In the genomic region with DNA sequence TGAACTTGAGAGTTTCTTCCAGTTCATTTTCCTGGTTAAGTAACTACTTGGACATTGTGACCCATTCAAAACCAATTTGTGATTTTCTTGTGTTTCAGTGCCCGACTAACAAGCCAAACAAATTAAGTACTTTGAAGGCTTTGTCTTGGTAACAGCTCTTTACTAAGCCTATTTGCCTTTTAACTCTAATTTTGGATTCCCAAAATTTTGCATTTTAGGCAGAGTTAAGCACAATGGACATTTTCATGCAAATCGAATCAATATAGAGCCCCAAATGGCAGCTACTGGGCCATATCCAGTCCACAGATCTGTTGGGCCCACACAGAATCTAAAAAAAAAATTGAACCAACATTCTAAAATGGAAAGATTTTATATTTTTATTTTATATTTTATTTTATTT, we compare ENCODE assay signal across 20 cellular contexts. TPM values are rescaled to one million over a fixed set of nuclear protein-coding genes. Genes with fewer than 3 reads are reported as not detected.
DNase-seq lines count a peak whose midpoint lies in the region; ATAC-seq and TF ChIP-seq lines count a peak whose summit lies in the region.
"Had no signal": no experiment of that assay in that cellular context is flagged by ENCODE, and none has a peak within 500 bp of the region (broad histone marks: within the 10 kb centered on the region; RNA-seq: fewer than 3 reads in every experiment).

No MANE protein-coding gene starts in this region.

- H4K20me1 ChIP-seq in DND-41 (ENCODE audit: insufficient read depth, low read length) = no peaks in the 10 kb centered on the region
- no peaks in the 10 kb centered on the region for H4K20me1 ChIP-seq in SU-DHL-6 (ENCODE audit: low read depth, low read length)

- no peak overlapping the region; a peak in 1 of 4 replicates for H3K4me3 ChIP-seq in DND-41 (ENCODE audit: low read depth in 1 of 2, low read length in 2 of 2)
- H3K4me3 ChIP-seq in SU-DHL-6 (ENCODE audit: insufficient read depth, low read length, poor library complexity, severe bottlenecking) = peak overlapping the region; percentile 34
- no peak overlapping the region for H3K4me3 ChIP-seq in neuronal stem cell (ENCODE audit: low read length in 2 of 2)
- H3K4me3 ChIP-seq in left ventricle myocardium inferior = no peak overlapping the region
- H3K4me3 ChIP-seq: K562, PC-9, SJCRH30 had no signal

- TF ChIP-seq CTCF in activated CD8-positive, alpha-beta T cell treated with anti-CD3 and anti-CD28 coated beads for 36 hours (IDR thresholded peaks at IDR 0.05) = no peak
- TF ChIP-seq CTCF in DND-41 (IDR thresholded peaks at IDR 0.05; ENCODE audit: borderline replicate concordance, extremely low read depth, low read length, poor library complexity, severe bottlenecking) (no peak), SU-DHL-6 (IDR thresholded peaks at IDR 0.05; ENCODE audit: insufficient read depth, low read length, poor library complexity, severe bottlenecking) (no peak), left ventricle myocardium inferior (IDR thresholded peaks at IDR 0.05; ENCODE audit: borderline replicate concordance) (no peak)

- no peaks in the 10 kb centered on the region for H3K9me2 ChIP-seq in SU-DHL-6 (replicated peaks; ENCODE audit: insufficient read depth, low read length)

- intact Hi-C loops in activated CD8-positive, alpha-beta T cell treated with anti-CD3 and anti-CD28 coated beads for 36 hours (cut with micrococcal nuclease) = loop anchor here (2.0 kb wide), 1 partner anchor 23 kb away; no protein-coding TSS in a partner anchor
- intact Hi-C loops in left ventricle myocardium inferior (cut with micrococcal nuclease) = no loop called here

- H2AFZ ChIP-seq in DND-41 (ENCODE audit: low read depth, low read length) (no peak overlapping the region), SU-DHL-6 (ENCODE audit: low read depth, low read length, severe bottlenecking) (no peak overlapping the region), neuronal stem cell (ENCODE audit: low read length) (peak overlapping the region; percentile 17)
- H2AFZ ChIP-seq: PC-9 had no signal

- peak overlapping the region; percentile 25 for H3K27ac Mint-ChIP-seq in activated CD8-positive, alpha-beta T cell treated with anti-CD3 and anti-CD28 coated beads for 36 hours
- no peak overlapping the region for H3K27ac Mint-ChIP-seq in activated CD8-positive, alpha-beta T cell treated with anti-CD3 and anti-CD28 coated beads, Interleukin-2, amount 10 ng/mL, durations not matched to agents 7 days and 5 days
- H3K27ac Mint-ChIP-seq: HFFc6 had no signal

- peaks cover 87% of the 10 kb centered on the region for H3K4me1 Mint-ChIP-seq in activated CD8-positive, alpha-beta T cell treated with anti-CD3 and anti-CD28 coated beads for 36 hours (ENCODE audit: low read depth)
- peaks cover 85% of the 10 kb centered on the region for H3K4me1 Mint-ChIP-seq in activated CD8-positive, alpha-beta T cell treated with anti-CD3 and anti-CD28 coated beads, Interleukin-2, amount 10 ng/mL, durations not matched to agents 7 days and 5 days (ENCODE audit: low read depth)

- no peak overlapping the region for H4K8ac ChIP-seq in neuronal stem cell (ENCODE audit: low read depth, low read length)

- no peak overlapping the region for H3K4ac ChIP-seq in neuronal stem cell (ENCODE audit: low read length)

- peaks cover 85% of the 10 kb centered on the region for H3F3A ChIP-seq in SU-DHL-6 (ENCODE audit: insufficient read depth)

- H3K36me3 Mint-ChIP-seq in activated CD8-positive, alpha-beta T cell treated with anti-CD3 and anti-CD28 coated beads for 36 hours (ENCODE audit: low read depth) = peaks cover 18% of the 10 kb centered on the region
- H3K36me3 Mint-ChIP-seq in activated CD8-positive, alpha-beta T cell treated with anti-CD3 and anti-CD28 coated beads, Interleukin-2, amount 10 ng/mL, durations not matched to agents 7 days and 5 days (ENCODE audit: low read depth) = peaks cover 13% of the 10 kb centered on the region

- DNase-seq in activated CD8-positive, alpha-beta T cell treated with anti-CD3 and anti-CD28 coated beads for 36 hours = no peak
- no peak for DNase-seq in activated CD8-positive, alpha-beta T cell treated with anti-CD3 and anti-CD28 coated beads, Interleukin-2, amount 10 ng/mL, durations not matched to agents 7 days and 5 days
- no peak for DNase-seq in DND-41
- no peak for DNase-seq in neuronal stem cell (ENCODE audit: low spot score)
- DNase-seq in NCI-H69 (lab: John Stamatoyannopoulos, UW) = no peak
- no peak for DNase-seq in left ventricle myocardium inferior
- DNase-seq: 8988T, DMS79, H7, HFFc6, NCI-H1105 treated with DMSO at 0.1 percent for 48 hours, NCI-H1694, NCI-H748 treated with DMSO at 0.1 percent for 48 hours, PC-9, SJCRH30 had no signal

- H3K4me2 ChIP-seq in DND-41 (ENCODE audit: insufficient read depth, low read length) (peak overlapping the region; percentile 15; the same call in 1 of the 2 replicates), SU-DHL-6 (ENCODE audit: low read depth, low read length, poor library complexity, severe bottlenecking) (peak overlapping the region; percentile 53), neuronal stem cell (ENCODE audit: insufficient read depth, low read length, poor library complexity, severe bottlenecking) (no peak overlapping the region)
- H3K4me2 ChIP-seq: PC-9 had no signal

- no peak overlapping the region for H3K18ac ChIP-seq in neuronal stem cell (ENCODE audit: low read length)

- no peak overlapping the region for H4K91ac ChIP-seq in neuronal stem cell (ENCODE audit: low read depth, low read length, poor library complexity)

- H3K4me1 ChIP-seq in DND-41 (ENCODE audit: insufficient read depth, low read length) = peaks cover 96% of the 10 kb centered on the region
- H3K4me1 ChIP-seq in neuronal stem cell (ENCODE audit: control insufficient read depth in 2 of 2, insufficient read depth in 1 of 2, low read depth in 1 of 2, low read length in 2 of 2) = peaks cover 0 to 6% of the 10 kb centered on the region in 2 donors
- no peaks in the 10 kb centered on the region for H3K4me1 ChIP-seq in left ventricle myocardium inferior

- H3K23ac ChIP-seq in neuronal stem cell (ENCODE audit: low read depth, low read length, poor library complexity) = no peak overlapping the region

- H2BK15ac ChIP-seq in neuronal stem cell (ENCODE audit: low read length) = no peak overlapping the region

- no peaks in the 10 kb centered on the region for H3K79me1 ChIP-seq in neuronal stem cell (ENCODE audit: low read depth, low read length)

- H2BK12ac ChIP-seq in neuronal stem cell (ENCODE audit: low read length) = no peak overlapping the region

- H3K36me3 ChIP-seq in DND-41 (ENCODE audit: insufficient read depth, low read length) (no peaks in the 10 kb centered on the region), SU-DHL-6 (ENCODE audit: low read length) (no peaks in the 10 kb centered on the region), neuronal stem cell (replicated peaks in 1 of 2; ENCODE audit: control insufficient read depth in 2 of 2, insufficient read depth in 2 of 2, low read length in 2 of 2) (no peaks in the 10 kb centered on the region), left ventricle myocardium inferior (no peaks in the 10 kb centered on the region)
- H3K36me3 ChIP-seq: SJCRH30 had no signal

- no peak overlapping the region for H3K4me3 Mint-ChIP-seq in activated CD8-positive, alpha-beta T cell treated with anti-CD3 and anti-CD28 coated beads for 36 hours
- no peak overlapping the region for H3K4me3 Mint-ChIP-seq in activated CD8-positive, alpha-beta T cell treated with anti-CD3 and anti-CD28 coated beads, Interleukin-2, amount 10 ng/mL, durations not matched to agents 7 days and 5 days
- H3K4me3 Mint-ChIP-seq: HFFc6 had no signal

- H2BK5ac ChIP-seq in neuronal stem cell (ENCODE audit: low read length) = no peak overlapping the region

- WGBS in neuronal stem cell (ENCODE audit: extremely low coverage in 2 of 2, insufficient read length in 2 of 2, insufficient replicate concordance in 1 of 2), 2 donors = no CpG with 5 or more reads among the region's 2 CpGs

- no peaks in the 10 kb centered on the region for H3K27me3 Mint-ChIP-seq in activated CD8-positive, alpha-beta T cell treated with anti-CD3 and anti-CD28 coated beads for 36 hours
- H3K27me3 Mint-ChIP-seq in activated CD8-positive, alpha-beta T cell treated with anti-CD3 and anti-CD28 coated beads, Interleukin-2, amount 10 ng/mL, durations not matched to agents 7 days and 5 days (ENCODE audit: low read depth) = no peaks in the 10 kb centered on the region

- POLR2A ChIA-PET in activated CD8-positive, alpha-beta T cell treated with anti-CD3 and anti-CD28 coated beads for 36 hours (lab: Charles Lee) = interaction anchor here (0.7 to 18.4 kb wide), 9 partner anchors 19 to 369 kb away, joined by 3 to 326 read pairs (median 4); partner anchors contain the start of genes N4BP2 and RHOH
- POLR2A ChIA-PET in activated CD8-positive, alpha-beta T cell treated with anti-CD3 and anti-CD28 coated beads, Interleukin-2, amount 10 ng/mL, durations not matched to agents 7 days and 5 days (lab: Charles Lee) = interaction anchor here (0.6 to 9.8 kb wide), 3 partner anchors 77 to 107 kb away, joined by 3 to 155 read pairs (median 3); partner anchors contain the start of gene RHOH

- H3K79me2 ChIP-seq in DND-41 (ENCODE audit: insufficient read depth, low read length) (peaks cover 33% of the 10 kb centered on the region), SU-DHL-6 (ENCODE audit: insufficient read depth, low read length) (no peaks in the 10 kb centered on the region)

- no peak overlapping the region; the same call in 1 of the 2 replicates for H3K9ac ChIP-seq in DND-41 (ENCODE audit: low read depth, low read length)
- peak overlapping the region; percentile 22; the same call in 1 of the 2 replicates for H3K9ac ChIP-seq in SU-DHL-6 (ENCODE audit: low read length)
- no peak overlapping the region for H3K9ac ChIP-seq in neuronal stem cell (ENCODE audit: low read depth, low read length, poor library complexity)

- H3K27me3 ChIP-seq in DND-41 (ENCODE audit: insufficient read depth, low read length, poor library complexity) (no peaks in the 10 kb centered on the region), SU-DHL-6 (ENCODE audit: low read length) (no peaks in the 10 kb centered on the region), neuronal stem cell (ENCODE audit: control insufficient read depth in 3 of 3, insufficient read depth in 3 of 3, low read depth in 1 of 3, low read length in 3 of 3) (peaks cover 0 to 5% (median 0%) of the 10 kb centered on the region in 3 experiments), left ventricle myocardium inferior (ENCODE audit: low read depth) (peaks cover 45% of the 10 kb centered on the region)
- H3K27me3 ChIP-seq: SJCRH30 had no signal

- no peak for ATAC-seq in activated CD8-positive, alpha-beta T cell treated with anti-CD3 and anti-CD28 coated beads for 36 hours
- ATAC-seq in activated CD8-positive, alpha-beta T cell treated with anti-CD3 and anti-CD28 coated beads, Interleukin-2, amount 10 ng/mL, durations not matched to agents 7 days and 5 days = no peak
- no peak for ATAC-seq in DND-41 (ENCODE audit: insufficient read depth, low read depth)
- no peak for ATAC-seq in GM18858 (IDR thresholded peaks at IDR 0.05; ENCODE audit: unreplicated experiment)
- ATAC-seq: K562 had no signal

- H3K9me3 ChIP-seq in DND-41 (ENCODE audit: insufficient read depth, low read length, severe bottlenecking) = no peaks in the 10 kb centered on the region
- no peaks in the 10 kb centered on the region for H3K9me3 ChIP-seq in SU-DHL-6 (ENCODE audit: insufficient read depth, low read length)
- H3K9me3 ChIP-seq in neuronal stem cell (replicated peaks in 1 of 2; ENCODE audit: control insufficient read depth in 2 of 2, insufficient read depth in 1 of 2, low read depth in 1 of 2, low read length in 2 of 2) = peaks cover 3 to 9% of the 10 kb centered on the region in 2 donors
- H3K9me3 ChIP-seq in left ventricle myocardium inferior (replicated peaks) = peaks cover 5% of the 10 kb centered on the region
- H3K9me3 ChIP-seq: SJCRH30 had no signal

- CTCF ChIA-PET in activated CD8-positive, alpha-beta T cell treated with anti-CD3 and anti-CD28 coated beads for 36 hours (lab: Charles Lee) = interaction anchor here (3.4 to 10.7 kb wide), 2 partner anchors 12 to 75 kb away, joined by 16 to 120 read pairs; no protein-coding TSS in a partner anchor
- CTCF ChIA-PET in activated CD8-positive, alpha-beta T cell treated with anti-CD3 and anti-CD28 coated beads, Interleukin-2, amount 10 ng/mL, durations not matched to agents 7 days and 5 days (lab: Charles Lee) = interaction anchor here (1.0 to 9.5 kb wide), 3 partner anchors 20 to 109 kb away, joined by 3 to 149 read pairs (median 3); partner anchors contain the start of gene RHOH

- peaks cover 9% of the 10 kb centered on the region for H3K9me3 Mint-ChIP-seq in activated CD8-positive, alpha-beta T cell treated with anti-CD3 and anti-CD28 coated beads for 36 hours
- peaks cover 3% of the 10 kb centered on the region for H3K9me3 Mint-ChIP-seq in activated CD8-positive, alpha-beta T cell treated with anti-CD3 and anti-CD28 coated beads, Interleukin-2, amount 10 ng/mL, durations not matched to agents 7 days and 5 days (ENCODE audit: insufficient read depth)
- H3K9me3 Mint-ChIP-seq: HFFc6 had no signal

- H2BK120ac ChIP-seq in neuronal stem cell (ENCODE audit: low read depth, low read length) = no peak overlapping the region

- H3K27ac ChIP-seq in DND-41 (ENCODE audit: low read length) (peak overlapping the region; percentile 93), SU-DHL-6 (ENCODE audit: low read depth, low read length) (peak overlapping the region; percentile 99), neuronal stem cell (replicated peaks; ENCODE audit: low read length) (no peak overlapping the region), left ventricle myocardium inferior (replicated peaks) (no peak overlapping the region)
- H3K27ac ChIP-seq: PC-9, RWPE1, SJCRH30 had no signal

- no peak overlapping the region for H2AK5ac ChIP-seq in neuronal stem cell (ENCODE audit: low read depth, low read length)

- no peak overlapping the region for H3K14ac ChIP-seq in neuronal stem cell (ENCODE audit: low read length)

RNA-seq across cellular contexts. Expression of gene CHRNA9, which starts 31.4 kb away (rescaled TPM):
- under 1 TPM; 0.11 to 0.38 TPM for total RNA-seq in activated CD8-positive, alpha-beta T cell treated with anti-CD3 and anti-CD28 coated beads for 36 hours
- total RNA-seq in activated CD8-positive, alpha-beta T cell treated with anti-CD3 and anti-CD28 coated beads, Interleukin-2, amount 10 ng/mL, durations not matched to agents 7 days and 5 days = under 1 TPM; 0.26 to 0.82 TPM
- 0.86 TPM for polyA plus RNA-seq in neuronal stem cell (2013, experiment 1 of 2)
- polyA plus RNA-seq in neuronal stem cell (2013, experiment 2 of 2) = 0.89 TPM
- total RNA-seq in left ventricle myocardium inferior = not detected
- total RNA-seq: HFFc6, K562, NCI-H460, PC-9 had no signal
- polyA plus RNA-seq: K562 had no signal

Comparison
In these comparisons a context has a peak if more than half of its experiments do, and no peak if none do; other contexts are left out.
1. H3K27ac ChIP-seq: peak in DND-41 (single experiment) and SU-DHL-6 (single experiment); none in neuronal stem cell (single experiment) and left ventricle myocardium inferior (single experiment).